In genomic region chr12:56723352-56723751, GRCh38 we compare ENCODE assay signal across 9 cellular contexts. TPM values are rescaled to one million over a fixed set of nuclear protein-coding genes. Genes with fewer than 3 reads are reported as not detected.
A peak's percentile ranks its signal among the peaks of the same experiment; 100 is the strongest.
DNase-seq lines count a peak whose midpoint lies in the region; ATAC-seq and TF ChIP-seq lines count a peak whose summit lies in the region.
"Had no signal": no experiment of that assay in that cellular context is flagged by ENCODE, and none has a peak within 500 bp of the region (broad histone marks: within the 10 kb centered on the region; RNA-seq: fewer than 3 reads in every experiment).

No MANE protein-coding gene starts in this region.

- no peak overlapping the region for H3K27ac Mint-ChIP-seq in neural progenitor cell

- ATAC-seq in GM19395 (IDR thresholded peaks at IDR 0.05; ENCODE audit: unreplicated experiment) (no peak), HG02981 (IDR thresholded peaks at IDR 0.05; ENCODE audit: unreplicated experiment) (no peak)

- H3F3A ChIP-seq in MM.1S (ENCODE audit: insufficient read depth, low read length) (peaks cover 65% of the 10 kb centered on the region), neural progenitor cell (ENCODE audit: low read depth) (peaks cover 56% of the 10 kb centered on the region)

- H3K27me3 ChIP-seq in BLaER1 treated with 17β-estradiol and CSF1 and Interleukin-3, amounts not matched to agents 10 nM and 100 nM: no peaks in the 10 kb centered on the region
- H3K27me3 ChIP-seq in MM.1S (replicated peaks; ENCODE audit: insufficient read depth, low read length): no peaks in the 10 kb centered on the region
- H3K27me3 ChIP-seq in effector memory CD4-positive, alpha-beta T cell (replicated peaks; ENCODE audit: control insufficient read depth, insufficient read depth, low read length, poor library complexity, severe bottlenecking): no peaks in the 10 kb centered on the region
- H3K27me3 ChIP-seq in neural progenitor cell: no peaks in the 10 kb centered on the region

- H2AFZ ChIP-seq in MM.1S (ENCODE audit: low read length): no peak overlapping the region
- H2AFZ ChIP-seq in neural progenitor cell (replicated peaks): no peak overlapping the region

- H3K4me2 ChIP-seq in BLaER1 treated with 17β-estradiol and CSF1 and Interleukin-3, amounts not matched to agents 10 nM and 100 nM: peak overlapping the region; percentile 84 to 98 (median 93)
- H3K4me2 ChIP-seq in MM.1S (ENCODE audit: low read depth, low read length) (peak overlapping the region; percentile 62), neural progenitor cell (peak overlapping the region; percentile 91)

- H3K4me1 ChIP-seq in BLaER1 treated with 17β-estradiol and CSF1 and Interleukin-3, amounts not matched to agents 10 nM and 100 nM: peaks cover 61 to 70% (median 63%) of the 10 kb centered on the region in 10 experiments
- H3K4me1 ChIP-seq in MM.1S (ENCODE audit: low read length): peaks cover 48% of the 10 kb centered on the region
- peaks cover 47% of the 10 kb centered on the region for H3K4me1 ChIP-seq in effector memory CD4-positive, alpha-beta T cell (ENCODE audit: control insufficient read depth, insufficient read depth, low read length, poor library complexity, severe bottlenecking)
- H3K4me1 ChIP-seq in neural progenitor cell: peaks cover 48% of the 10 kb centered on the region

- H3K9me2 ChIP-seq in MM.1S (replicated peaks; ENCODE audit: insufficient read depth, low read length): no peaks in the 10 kb centered on the region

- peaks cover 52% of the 10 kb centered on the region for H3K4me1 Mint-ChIP-seq in neural progenitor cell

- H3K27me3 Mint-ChIP-seq in neural progenitor cell (ENCODE audit: insufficient read depth, low read depth): peaks cover 13% of the 10 kb centered on the region

- TF ChIP-seq CTCF in MM.1S (IDR thresholded peaks at IDR 0.05; ENCODE audit: low read length) (no peak), neural progenitor cell (IDR thresholded peaks at IDR 0.05) (no peak)

- H3K36me3 Mint-ChIP-seq in neural progenitor cell: peaks cover 45% of the 10 kb centered on the region

- no peaks in the 10 kb centered on the region for H3K9me3 ChIP-seq in BLaER1 treated with 17β-estradiol and CSF1 and Interleukin-3, amounts not matched to agents 10 nM and 100 nM (replicated peaks in 1 of 11)
- H3K9me3 ChIP-seq in MM.1S (replicated peaks; ENCODE audit: insufficient read depth, low read length) (no peaks in the 10 kb centered on the region), neural progenitor cell (ENCODE audit: low read depth) (no peaks in the 10 kb centered on the region)
- H3K9me3 ChIP-seq in effector memory CD4-positive, alpha-beta T cell (ENCODE audit: control insufficient read depth, low read length): no peaks in the 10 kb centered on the region

- H3K9me3 Mint-ChIP-seq in neural progenitor cell: no peaks in the 10 kb centered on the region

- peak overlapping the region; percentile 85 to 98 (median 95); a peak in 21 of 22 replicates for H3K27ac ChIP-seq in BLaER1 treated with 17β-estradiol and CSF1 and Interleukin-3, amounts not matched to agents 10 nM and 100 nM
- H3K27ac ChIP-seq in MM.1S (ENCODE audit: low read length) (peak overlapping the region; percentile 75; the same call in 1 of the 2 replicates), neural progenitor cell (no peak overlapping the region)
- H3K27ac ChIP-seq in effector memory CD4-positive, alpha-beta T cell (ENCODE audit: insufficient read depth, low read length, poor library complexity, severe bottlenecking): peak overlapping the region; percentile 79

- no peak for DNase-seq in MM.1S
- no peak for DNase-seq in effector memory CD4-positive, alpha-beta T cell
- no peak for DNase-seq in neural progenitor cell (ENCODE audit: low spot score)
- DNase-seq in H4 (ENCODE audit: low spot score): no peak
- DNase-seq in stimulated activated CD4-positive, alpha-beta T cell treated with anti-CD3 and anti-CD28 coated beads, Interleukin-12 subunit alpha, Interleukin-12 subunit beta, amount 100 ng/mL, for 4 hours: no peak
- DNase-seq: NCI-H2081 treated with DMSO at 0.1 percent for 48 hours had no signal

- H3K9ac ChIP-seq in BLaER1 treated with 17β-estradiol and CSF1 and Interleukin-3, amounts not matched to agents 10 nM and 100 nM: peak overlapping the region; percentile 90 to 99 (median 96)
- H3K9ac ChIP-seq in MM.1S (ENCODE audit: low read length) (peak overlapping the region; percentile 96; the same call in 1 of the 2 replicates), neural progenitor cell (peak overlapping the region; percentile 98)

- H3K36me3 ChIP-seq in BLaER1 treated with 17β-estradiol and CSF1 and Interleukin-3, amounts not matched to agents 10 nM and 100 nM: peaks cover 43 to 76% (median 68%) of the 10 kb centered on the region in 11 experiments
- H3K36me3 ChIP-seq in MM.1S (replicated peaks; ENCODE audit: insufficient read depth, low read length) (no peaks in the 10 kb centered on the region; the same call in 1 of the 2 replicates), neural progenitor cell (no peaks in the 10 kb centered on the region)
- peaks cover 31% of the 10 kb centered on the region for H3K36me3 ChIP-seq in effector memory CD4-positive, alpha-beta T cell (ENCODE audit: control insufficient read depth, insufficient read depth, low read length)

- H3K4me3 ChIP-seq in BLaER1 treated with 17β-estradiol and CSF1 and Interleukin-3, amounts not matched to agents 10 nM and 100 nM: peak overlapping the region; percentile 85 to 98 (median 88)
- H3K4me3 ChIP-seq in MM.1S (ENCODE audit: low read length) (peak overlapping the region; percentile 91), neural progenitor cell (peak overlapping the region; percentile 91)
- H3K4me3 ChIP-seq in effector memory CD4-positive, alpha-beta T cell (ENCODE audit: insufficient read depth, low read depth, low read length, poor library complexity, severe bottlenecking): peak overlapping the region; percentile 93

- H3K4me3 Mint-ChIP-seq in neural progenitor cell: peak overlapping the region; percentile 96

- H3K79me2 ChIP-seq in MM.1S (ENCODE audit: low read length) (peaks cover 73% of the 10 kb centered on the region), neural progenitor cell (ENCODE audit: low read depth) (peaks cover 69% of the 10 kb centered on the region)

- peaks cover 49 to 63% (median 59%) of the 10 kb centered on the region in 11 experiments for H4K20me1 ChIP-seq in BLaER1 treated with 17β-estradiol and CSF1 and Interleukin-3, amounts not matched to agents 10 nM and 100 nM
- H4K20me1 ChIP-seq in MM.1S (ENCODE audit: insufficient read depth, low read length): peaks cover 42% of the 10 kb centered on the region
- H4K20me1 ChIP-seq in neural progenitor cell (ENCODE audit: low read depth): peaks cover 63% of the 10 kb centered on the region

RNA-seq across cellular contexts. Expression of gene NACA, which starts 1.7 kb away (rescaled TPM):
- 1,855 and 2,450 TPM in 2 replicates for total RNA-seq in neural progenitor cell (ENCODE audit: low replicate concordance)
- total RNA-seq in H4 (2014; rRNA removed; shearing (Covaris generic)): 1,775 and 1,870 TPM in 2 replicates

RNA-seq across cellular contexts. Expression of gene PRIM1, which starts 28.8 kb away (rescaled TPM):
- 108 and 166 TPM in 2 replicates for total RNA-seq in neural progenitor cell (ENCODE audit: low replicate concordance)
- 51.1 and 51.7 TPM in 2 replicates for total RNA-seq in H4 (2014; rRNA removed; shearing (Covaris generic))

RNA-seq across cellular contexts. Expression of gene PTGES3, which starts 35.3 kb away (rescaled TPM):
- 197 and 298 TPM in 2 replicates for total RNA-seq in neural progenitor cell (ENCODE audit: low replicate concordance)
- 139 and 202 TPM in 2 replicates for total RNA-seq in H4 (2014; rRNA removed; shearing (Covaris generic))

RNA-seq across cellular contexts. Expression of gene HSD17B6, which starts 39.8 kb away (rescaled TPM):
- total RNA-seq in neural progenitor cell (ENCODE audit: low replicate concordance): 2.5 and 10.0 TPM in 2 replicates
- total RNA-seq in H4 (2014; rRNA removed; shearing (Covaris generic)): 1.1 and 1.3 TPM in 2 replicates
